In the genomic region with DNA sequence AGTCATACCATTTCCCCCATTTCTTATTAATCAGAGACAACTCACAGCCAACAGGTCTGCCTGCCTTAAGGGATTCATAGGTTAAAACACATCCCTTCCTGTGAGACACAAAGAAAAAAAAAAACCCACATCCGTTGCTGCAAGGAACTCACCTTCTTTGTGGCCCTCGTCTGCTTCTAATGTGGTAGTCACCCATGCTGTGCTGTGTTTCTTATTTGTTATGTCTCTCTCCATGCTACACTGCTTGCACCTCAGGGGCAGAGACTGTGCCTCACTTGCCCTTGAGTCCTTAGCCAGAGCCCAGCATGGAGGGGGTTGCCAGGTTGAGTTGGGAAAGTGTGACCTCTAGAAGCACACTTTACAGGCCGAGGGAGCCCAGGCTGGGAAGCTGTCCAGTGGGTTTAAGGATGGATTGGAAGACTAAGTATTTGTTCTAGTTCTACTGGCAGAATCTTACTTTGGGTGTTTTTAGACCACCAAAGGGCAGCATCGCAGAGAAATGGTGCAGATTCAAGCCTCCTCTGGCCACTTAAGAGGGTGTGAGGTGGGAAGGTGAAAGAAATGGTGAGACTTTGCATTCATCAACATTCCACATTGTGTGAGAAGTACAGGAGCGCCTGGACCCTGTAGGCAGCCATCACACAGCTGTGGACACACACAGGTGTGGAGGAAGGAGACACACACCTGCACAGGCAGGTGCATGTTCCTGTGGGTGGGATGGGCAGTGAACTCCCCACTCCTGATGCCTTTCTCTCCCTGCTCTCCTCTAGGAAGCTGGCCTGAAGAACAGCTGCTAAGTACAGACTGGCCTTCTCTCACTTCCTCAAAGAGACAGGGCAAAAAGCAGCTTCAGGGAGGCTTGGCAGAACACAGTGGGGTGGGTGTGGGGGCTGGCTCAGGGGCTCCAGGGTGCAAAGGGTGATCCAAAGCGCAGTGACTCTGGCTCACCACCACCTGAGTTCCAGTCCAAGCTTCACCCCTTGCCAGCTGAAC, we compare ENCODE assay signal across 8 cellular contexts. TPM values are rescaled to one million over a fixed set of nuclear protein-coding genes. Genes with fewer than 3 reads are reported as not detected.
DNase-seq lines count a peak whose midpoint lies in the region; ATAC-seq, FAIRE-seq and TF ChIP-seq lines count a peak whose summit lies in the region.

No MANE protein-coding gene starts in this region.

- no peak for TF ChIP-seq EP300 in suprapubic skin (IDR thresholded peaks at IDR 0.05)

- TF ChIP-seq POLR2A in suprapubic skin (IDR thresholded peaks at IDR 0.05), result no peak

- H3K9me3 ChIP-seq in suprapubic skin, result no peaks in the 10 kb centered on the region

- H3K27me3 ChIP-seq in suprapubic skin, result no peaks in the 10 kb centered on the region

- DNase-seq in T-helper 9 cell (peak; percentile 39), left lobe of liver (ENCODE audit: low spot score) (no peak), mesenteric fat pad (ENCODE audit: low spot score) (no peak), suprapubic skin (ENCODE audit: low spot score in 2 of 2) (no peak), D721Med (ENCODE audit: insufficient read length, low spot score) (no peak), NCI-H1436 (lab: John Stamatoyannopoulos, UW) (no peak)

- FAIRE-seq in D721Med (lab: Jason Lieb, UNC), result no peak

- ATAC-seq in GM18511 (IDR thresholded peaks at IDR 0.05; ENCODE audit: unreplicated experiment) (peak; percentile 83), HG02678 (IDR thresholded peaks at IDR 0.05; ENCODE audit: unreplicated experiment) (peak; percentile 73), left lobe of liver (peak; percentile 85)

- H3K27ac ChIP-seq in suprapubic skin, result no peak overlapping the region

- TF ChIP-seq CTCF in suprapubic skin (IDR thresholded peaks at IDR 0.05) (no peak), D721Med (IDR thresholded peaks at IDR 0.05; ENCODE audit: insufficient read depth, missing control alignments) (no peak)

- H3K4me1 ChIP-seq in suprapubic skin, result peaks cover 5% of the 10 kb centered on the region

- peaks cover 71% of the 10 kb centered on the region for H3K36me3 ChIP-seq in suprapubic skin

- WGBS in suprapubic skin, result 82% methylated on average over 6 of the region's 6 CpGs

- no peak overlapping the region for H3K4me3 ChIP-seq in suprapubic skin

RNA-seq across cellular contexts. Expression of a gene that starts 48.8 kb away (rescaled TPM):
- 51.5 TPM for total RNA-seq in left lobe of liver
- 56.5 TPM for total RNA-seq in mesenteric fat pad
- 10 to 100 TPM; 27.1 to 42.6 (median 40.3) TPM for total RNA-seq in suprapubic skin

RNA-seq across cellular contexts. Expression of a gene that starts 48.8 kb away (rescaled TPM):
- 3.8 TPM for total RNA-seq in left lobe of liver
- 9.9 TPM for total RNA-seq in mesenteric fat pad
- total RNA-seq in suprapubic skin, result 10 to 100 TPM in 3 of 4 donors, 1 to 10 TPM in 1; 9.7 to 17.1 (median 15.6) TPM
